ENCODE assay signal across 17 cellular contexts in genomic region chr22:27973851-27974250, GRCh38. TPM values are rescaled to one million over a fixed set of nuclear protein-coding genes. Genes with fewer than 3 reads are reported as not detected.
DNase-seq lines count a peak whose midpoint lies in the region; ATAC-seq lines count a peak whose summit lies in the region.
"Had no signal": no experiment of that assay in that cellular context is flagged by ENCODE, and none has a peak within 500 bp of the region (broad histone marks: within the 10 kb centered on the region; RNA-seq: fewer than 3 reads in every experiment).

No MANE protein-coding gene starts in this region.

- no peaks in the 10 kb centered on the region for H3K4me1 Mint-ChIP-seq in activated T-helper 17 cell treated with anti-CD3 and anti-CD28 coated beads, Interleukin-2, amount 50 U/mL, for 72 hours

- peaks cover 8% of the 10 kb centered on the region for H3K36me3 Mint-ChIP-seq in activated T-helper 17 cell treated with anti-CD3 and anti-CD28 coated beads, Interleukin-2, amount 50 U/mL, for 72 hours (ENCODE audit: low read depth)

- no peak for ATAC-seq in GM18520 (IDR thresholded peaks at IDR 0.05; ENCODE audit: unreplicated experiment)
- ATAC-seq in activated T-helper 17 cell treated with anti-CD3 and anti-CD28 coated beads, Interleukin-2, amount 50 U/mL, for 72 hours (replicated peaks): no peak
- no peak for ATAC-seq in GM18873 (IDR thresholded peaks at IDR 0.05; ENCODE audit: low FRiP score, unreplicated experiment)
- ATAC-seq: GM12878 had no signal

- DNase-seq in NCI-H82 (lab: John Stamatoyannopoulos, UW) (peak; percentile 56), NCI-H82 treated with DMSO at 0.1 percent for 48 hours (lab: John Stamatoyannopoulos, UW; ENCODE audit: unreplicated experiment) (no peak), NCI-H69 (lab: John Stamatoyannopoulos, UW) (peak; percentile 93), left kidney (ENCODE audit: low read depth, low spot score) (peak; percentile 50)
- DNase-seq: CD4-positive, alpha-beta memory T cell; Kasumi-1; MG63; NCI-H1048; NCI-H1694; NCI-H2081 treated with DMSO at 0.1 percent for 48 hours; NCI-H524 treated with DMSO at 0.1 percent for 48 hours; OCI-M1; Right ventricle myocardium superior had no signal

- no peaks in the 10 kb centered on the region for H3K27me3 Mint-ChIP-seq in activated T-helper 17 cell treated with anti-CD3 and anti-CD28 coated beads, Interleukin-2, amount 50 U/mL, for 72 hours
- H3K27me3 Mint-ChIP-seq: CD4-positive, alpha-beta memory T cell had no signal

- no peak overlapping the region for H3K4me3 Mint-ChIP-seq in activated T-helper 17 cell treated with anti-CD3 and anti-CD28 coated beads, Interleukin-2, amount 50 U/mL, for 72 hours
- H3K4me3 Mint-ChIP-seq: CD4-positive, alpha-beta memory T cell had no signal

- no peak overlapping the region for H3K27ac Mint-ChIP-seq in activated T-helper 17 cell treated with anti-CD3 and anti-CD28 coated beads, Interleukin-2, amount 50 U/mL, for 72 hours
- H3K27ac Mint-ChIP-seq: CD4-positive, alpha-beta memory T cell had no signal

- H3K9me3 Mint-ChIP-seq in activated T-helper 17 cell treated with anti-CD3 and anti-CD28 coated beads, Interleukin-2, amount 50 U/mL, for 72 hours: no peaks in the 10 kb centered on the region

RNA-seq across cellular contexts. Expression of gene PITPNB, which starts 54.8 kb away (rescaled TPM):
- 100 to 1,000 TPM in 1 of 2 donors, 10 to 100 TPM in 1; 86.1 to 119 TPM for total RNA-seq in activated T-helper 17 cell treated with anti-CD3 and anti-CD28 coated beads, Interleukin-2, amount 50 U/mL, for 72 hours
